Comparison of ENCODE assay signal across 1 cellular context in genomic region chr4:1883583-1883982, GRCh38.
TF ChIP-seq lines count a peak whose summit lies in the region.

No MANE protein-coding gene starts in this region.

TF ChIP-seq in K562, 482 proteins besides CTCF, POLR2A, EP300 and RAD21 (continued from another document and continues in another):
- TF ChIP-seq HBP1 (CRISPR knock-in tag; IDR thresholded peaks at IDR 0.05) (no peak), ZBTB11 (CRISPR knock-in tag; IDR thresholded peaks at IDR 0.05) (no peak), HMGXB4 (CRISPR knock-in tag; IDR thresholded peaks at IDR 0.05) (no peak), ZBTB17 (CRISPR knock-in tag; IDR thresholded peaks at IDR 0.05) (no peak), FOXJ2 (tag; IDR thresholded peaks at IDR 0.05) (no peak), ETV6 (IDR thresholded peaks at IDR 0.05; ENCODE audit: borderline replicate concordance in 1 of 2, low read depth in 2 of 2, low read length in 1 of 2) (no peak), ETV6 (CRISPR knock-in tag; IDR thresholded peaks at IDR 0.05; ENCODE audit: borderline replicate concordance) (no peak), SMAD2 (IDR thresholded peaks at IDR 0.05; ENCODE audit: low read depth, low read length) (no peak), CBX1 (IDR thresholded peaks at IDR 0.05; ENCODE audit: low read depth) (0 out of 2 replicates have a peak, but pooled peaks have one; percentile 14), RBM14 (IDR thresholded peaks at IDR 0.05; ENCODE audit: borderline replicate concordance, insufficient read depth, low read depth, low read length) (no peak), IRF1 (CRISPR knock-in tag; IDR thresholded peaks at IDR 0.05; ENCODE audit: borderline replicate concordance) (no peak), POLR2AphosphoS5 (IDR thresholded peaks at IDR 0.05; ENCODE audit: control insufficient read depth, insufficient read depth, low read depth, low read length) (peak; percentile 23; the same call in 1 of the 2 replicates), ZNF274 (IDR thresholded peaks at IDR 0.05; ENCODE audit: borderline replicate concordance, low read depth, low read length) (no peak), ATF3 (IDR thresholded peaks at IDR 0.05) (no peak), ATF3 (CRISPR knock-in tag; conservative IDR thresholded peaks at IDR 0.05) (no peak), JUN (IDR thresholded peaks at IDR 0.05; ENCODE audit: borderline replicate concordance, low read depth, low read length) (peak; percentile 11; the same call in 1 of the 2 replicates), JUN (CRISPR knock-in tag; IDR thresholded peaks at IDR 0.05; ENCODE audit: borderline replicate concordance) (no peak), NFYB (IDR thresholded peaks at IDR 0.05; ENCODE audit: extremely low read depth, insufficient read length) (no peak), PTRF (tag; IDR thresholded peaks at IDR 0.05) (no peak), CUX1 (CRISPR knock-in tag; IDR thresholded peaks at IDR 0.05) (no peak), ZNF263 (CRISPR knock-in tag; IDR thresholded peaks at IDR 0.05; ENCODE audit: borderline replicate concordance) (no peak), NR3C1 (CRISPR knock-in tag; IDR thresholded peaks at IDR 0.05) (no peak), ZNF316 (IDR thresholded peaks at IDR 0.05) (peak; percentile 80), ZNF311 (CRISPR knock-in tag; IDR thresholded peaks at IDR 0.05) (no peak), MAX (CRISPR knock-in tag; IDR thresholded peaks at IDR 0.05) (peak; percentile 69), ETS1 (conservative IDR thresholded peaks at IDR 0.05; ENCODE audit: control insufficient read depth, low read depth, low read length) (no peak), ZBTB33 (CRISPR knock-in tag; IDR thresholded peaks at IDR 0.05) (0 out of 2 replicates have a peak, but pooled peaks have one; percentile 38), MYBL2 (IDR thresholded peaks at IDR 0.05; ENCODE audit: low read depth) (no peak), MYBL2 (CRISPR knock-in tag; IDR thresholded peaks at IDR 0.05; ENCODE audit: borderline replicate concordance) (no peak), MTA3 (IDR thresholded peaks at IDR 0.05; ENCODE audit: borderline replicate concordance) (no peak), NCOA6 (IDR thresholded peaks at IDR 0.05) (no peak), CBX5 (IDR thresholded peaks at IDR 0.05; ENCODE audit: borderline replicate concordance, low read depth) (no peak), SREBF2 (CRISPR knock-in tag; IDR thresholded peaks at IDR 0.05) (no peak), SAP30 (IDR thresholded peaks at IDR 0.05; ENCODE audit: borderline replicate concordance, insufficient read depth, low read depth, low read length, poor library complexity, severe bottlenecking) (no peak), TCF3 (CRISPR knock-in tag; IDR thresholded peaks at IDR 0.05) (peak; percentile 72), HNRNPK (IDR thresholded peaks at IDR 0.05; ENCODE audit: low read depth, low read length, poor library complexity, severe bottlenecking) (no peak), MYNN (IDR thresholded peaks at IDR 0.05) (no peak), MYNN (CRISPR knock-in tag; IDR thresholded peaks at IDR 0.05) (no peak), ZNF124 (CRISPR knock-in tag; IDR thresholded peaks at IDR 0.05) (no peak), ELK3 (CRISPR knock-in tag; IDR thresholded peaks at IDR 0.05) (no peak), ARID1B (IDR thresholded peaks at IDR 0.05) (no peak), RHOXF2B (CRISPR knock-in tag; conservative IDR thresholded peaks at IDR 0.05) (no peak), ZNF280B (CRISPR knock-in tag; IDR thresholded peaks at IDR 0.05) (no peak), XRCC5 (IDR thresholded peaks at IDR 0.05; ENCODE audit: low read depth, low read length) (no peak), KLF10 (CRISPR knock-in tag; IDR thresholded peaks at IDR 0.05) (no peak), POLR2AphosphoS2 (IDR thresholded peaks at IDR 0.05; ENCODE audit: low read length) (no peak)
